ENCODE assay signal across 29 cellular contexts in genomic region chr1:204936765-204937164, GRCh38.
"Had no signal": no experiment of that assay in that cellular context is flagged by ENCODE, and none has a peak within 500 bp of the region (broad histone marks: within the 10 kb centered on the region; RNA-seq: fewer than 3 reads in every experiment).

No MANE protein-coding gene starts in this region.

- H3K9me3 Mint-ChIP-seq: stimulated activated effector memory CD8-positive, alpha-beta T cell treated with anti-CD3 and anti-CD28 coated beads, Interleukin-12 subunit alpha, Interleukin-12 subunit beta, amount 100 ng/mL, for 72 hours; stimulated activated memory B cell treated with anti-CD40 and anti-IgM and Interleukin-4, amounts not matched to agents 10 μg/mL and 1 μg/mL and 100 μg/mL, for 72 hours; stimulated activated naive B cell treated with anti-CD40 and anti-IgM and Interleukin-4, amounts not matched to agents 10 μg/mL and 1 μg/mL and 100 μg/mL, for 72 hours; stimulated activated naive CD8-positive, alpha-beta T cell treated with anti-CD3 and anti-CD28 coated beads, Interleukin-15, amount 100 ng/mL, for 72 hours; stimulated activated naive CD8-positive, alpha-beta T cell treated with anti-CD3 and anti-CD28 coated beads, Interleukin-15, Interleukin-2, amounts not matched to agents 100 ng/mL and 50 ng/mL, for 24 hours; type B pancreatic cell had no signal

- ATAC-seq: stimulated activated effector memory CD8-positive, alpha-beta T cell treated with anti-CD3 and anti-CD28 coated beads, Interleukin-12 subunit alpha, Interleukin-12 subunit beta, amount 100 ng/mL, for 72 hours; stimulated activated memory B cell treated with anti-CD40 and anti-IgM and Interleukin-4, amounts not matched to agents 10 μg/mL and 1 μg/mL and 100 μg/mL, for 72 hours; stimulated activated naive B cell treated with anti-CD40 and anti-IgM and Interleukin-4, amounts not matched to agents 10 μg/mL and 1 μg/mL and 100 μg/mL, for 72 hours; stimulated activated naive CD8-positive, alpha-beta T cell treated with anti-CD3 and anti-CD28 coated beads, Interleukin-15, amount 100 ng/mL, for 72 hours; stimulated activated naive CD8-positive, alpha-beta T cell treated with anti-CD3 and anti-CD28 coated beads, Interleukin-15, Interleukin-2, amounts not matched to agents 100 U/mL and 50 U/mL, for 24 hours had no signal

- H3K27me3 ChIP-seq: stomach, suprapubic skin, testis, thyroid gland, tibial artery, tibial nerve, transverse colon, upper lobe of left lung, uterus, vagina had no signal

- H3K4me1 Mint-ChIP-seq: stimulated activated effector memory CD8-positive, alpha-beta T cell treated with anti-CD3 and anti-CD28 coated beads, Interleukin-12 subunit alpha, Interleukin-12 subunit beta, amount 100 ng/mL, for 72 hours; stimulated activated memory B cell treated with anti-CD40 and anti-IgM and Interleukin-4, amounts not matched to agents 10 μg/mL and 1 μg/mL and 100 μg/mL, for 72 hours; stimulated activated naive B cell treated with anti-CD40 and anti-IgM and Interleukin-4, amounts not matched to agents 10 μg/mL and 1 μg/mL and 100 μg/mL, for 72 hours; stimulated activated naive CD8-positive, alpha-beta T cell treated with anti-CD3 and anti-CD28 coated beads, Interleukin-15, amount 100 ng/mL, for 72 hours had no signal

- H3K4me3 Mint-ChIP-seq: stimulated activated effector memory CD8-positive, alpha-beta T cell treated with anti-CD3 and anti-CD28 coated beads, Interleukin-12 subunit alpha, Interleukin-12 subunit beta, amount 100 ng/mL, for 72 hours; stimulated activated memory B cell treated with anti-CD40 and anti-IgM and Interleukin-4, amounts not matched to agents 10 μg/mL and 1 μg/mL and 100 μg/mL, for 72 hours; stimulated activated naive B cell treated with anti-CD40 and anti-IgM and Interleukin-4, amounts not matched to agents 10 μg/mL and 1 μg/mL and 100 μg/mL, for 72 hours; stimulated activated naive CD8-positive, alpha-beta T cell treated with anti-CD3 and anti-CD28 coated beads, Interleukin-15, amount 100 ng/mL, for 72 hours; stimulated activated naive CD8-positive, alpha-beta T cell treated with anti-CD3 and anti-CD28 coated beads, Interleukin-15, Interleukin-2, amounts not matched to agents 100 ng/mL and 50 ng/mL, for 24 hours; type B pancreatic cell had no signal

- DNase-seq: stimulated activated CD4-positive, alpha-beta T cell treated with anti-CD3 and anti-CD28 coated beads, Interleukin-2, amount 100 ng/mL, for 48 hours; stimulated activated CD4-positive, alpha-beta T cell treated with anti-CD3 and anti-CD28 coated beads, Interleukin-4, amount 100 ng/mL, for 1 hour; stimulated activated CD4-positive, alpha-beta T cell treated with anti-CD3 and anti-CD28 coated beads, Interleukin-4, amount 100 ng/mL, for 24 hours; stimulated activated CD4-positive, alpha-beta T cell treated with anti-CD3 and anti-CD28 coated beads, Interleukin-4, amount 100 ng/mL, for 4 hours; stimulated activated CD8-positive, alpha-beta memory T cell treated with anti-CD3 and anti-CD28 coated beads, Interleukin-4, amount 100 ng/mL, for 48 hours; stimulated activated naive B cell treated with anti-CD40 and anti-IgM and Interleukin-4, amounts not matched to agents 10 μg/mL and 1 μg/mL and 100 μg/mL, for 72 hours; stimulated activated naive CD4-positive, alpha-beta T cell; stimulated activated naive CD4-positive, alpha-beta T cell treated with Interleukin-2 at 50 U/mL for 16 hours; stimulated activated naive CD8-positive, alpha-beta T cell treated with anti-CD3 and anti-CD28 coated beads, Interleukin-15, amount 100 ng/mL, for 72 hours; stimulated activated naive CD8-positive, alpha-beta T cell treated with anti-CD3 and anti-CD28 coated beads, Interleukin-15, Interleukin-2, amounts not matched to agents 100 U/mL and 50 U/mL, for 24 hours; stomach; substantia nigra; testis; thyroid gland; tibial artery; transverse colon; trophoblast cell; upper lobe of left lung; upper lobe of right lung; uterus had no signal

- H3K36me3 Mint-ChIP-seq: stimulated activated effector memory CD8-positive, alpha-beta T cell treated with anti-CD3 and anti-CD28 coated beads, Interleukin-12 subunit alpha, Interleukin-12 subunit beta, amount 100 ng/mL, for 72 hours; stimulated activated memory B cell treated with anti-CD40 and anti-IgM and Interleukin-4, amounts not matched to agents 10 μg/mL and 1 μg/mL and 100 μg/mL, for 72 hours; stimulated activated naive B cell treated with anti-CD40 and anti-IgM and Interleukin-4, amounts not matched to agents 10 μg/mL and 1 μg/mL and 100 μg/mL, for 72 hours; type B pancreatic cell had no signal

- FAIRE-seq: urothelium cell line had no signal

- H3K27me3 Mint-ChIP-seq: stimulated activated memory B cell treated with anti-CD40 and anti-IgM and Interleukin-4, amounts not matched to agents 10 μg/mL and 1 μg/mL and 100 μg/mL, for 72 hours; stimulated activated naive CD8-positive, alpha-beta T cell treated with anti-CD3 and anti-CD28 coated beads, Interleukin-15, amount 100 ng/mL, for 72 hours had no signal

- H3K27ac ChIP-seq: stomach, suprapubic skin, testis, thoracic aorta, thyroid gland, tibial artery, tibial nerve, transverse colon, upper lobe of left lung, upper lobe of right lung, uterus, vagina had no signal

- H3K4me3 ChIP-seq: stomach, suprapubic skin, testis, thoracic aorta, thyroid gland, tibial artery, tibial nerve, transverse colon, upper lobe of left lung, upper lobe of right lung, uterus, vagina had no signal

- H3K9me3 ChIP-seq: stomach, suprapubic skin, testis, thoracic aorta, thyroid gland, tibial artery, tibial nerve, transverse colon, upper lobe of left lung, upper lobe of right lung, uterus, vagina had no signal

- H3K4me1 ChIP-seq: suprapubic skin, testis, thyroid gland, tibial artery, upper lobe of left lung, uterus, vagina had no signal

- H3K27ac Mint-ChIP-seq: stimulated activated effector memory CD8-positive, alpha-beta T cell treated with anti-CD3 and anti-CD28 coated beads, Interleukin-12 subunit alpha, Interleukin-12 subunit beta, amount 100 ng/mL, for 72 hours; stimulated activated memory B cell treated with anti-CD40 and anti-IgM and Interleukin-4, amounts not matched to agents 10 μg/mL and 1 μg/mL and 100 μg/mL, for 72 hours; stimulated activated naive B cell treated with anti-CD40 and anti-IgM and Interleukin-4, amounts not matched to agents 10 μg/mL and 1 μg/mL and 100 μg/mL, for 72 hours; stimulated activated naive CD8-positive, alpha-beta T cell treated with anti-CD3 and anti-CD28 coated beads, Interleukin-15, Interleukin-2, amounts not matched to agents 100 ng/mL and 50 ng/mL, for 24 hours; type B pancreatic cell had no signal

- H3K36me3 ChIP-seq: stomach, suprapubic skin, thoracic aorta, thyroid gland, tibial artery, tibial nerve, transverse colon, upper lobe of left lung, upper lobe of right lung, uterus, vagina had no signal
